ENCODE assay signal across 1 cellular context in genomic region chr10:91798736-91799579, GRCh38.
A peak's percentile ranks its signal among the peaks of the same experiment; 100 is the strongest.
TF ChIP-seq lines count a peak whose summit lies in the region.

No MANE protein-coding gene starts in this region.

TF ChIP-seq in GM23338, 12 proteins besides CTCF, POLR2A, EP300 and RAD21 (continued from another document):
- TF ChIP-seq ETS1 (IDR thresholded peaks at IDR 0.05): 0 out of 2 replicates have a peak, but pooled peaks have one; percentile 25
- no peak for TF ChIP-seq JUNB (IDR thresholded peaks at IDR 0.05; ENCODE audit: unreplicated experiment)
